In the genomic region with DNA sequence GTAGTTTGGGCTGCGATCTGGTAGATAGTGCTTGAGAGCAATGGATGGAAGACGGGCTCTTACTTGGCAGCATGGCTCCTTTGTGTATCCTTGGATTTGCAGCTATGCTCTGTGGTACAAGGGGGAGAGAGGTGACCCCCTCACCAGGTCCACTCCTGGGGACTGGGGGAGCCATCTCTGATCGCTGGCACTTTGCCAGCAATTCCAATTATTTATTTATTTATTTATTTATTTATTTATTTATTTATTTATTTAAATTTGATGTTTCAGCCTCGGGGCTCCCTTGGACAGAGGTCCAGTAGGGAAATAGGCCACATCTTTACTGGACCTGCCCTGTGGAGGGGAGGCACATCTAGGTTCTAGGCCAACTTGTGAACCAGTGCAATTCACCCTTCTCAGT, we compare ENCODE assay signal across 23 cellular contexts. TPM values are rescaled to one million over a fixed set of nuclear protein-coding genes. Genes with fewer than 3 reads are reported as not detected.
"Had no signal": no experiment of that assay in that cellular context is flagged by ENCODE, and none has a peak within 500 bp of the region (broad histone marks: within the 10 kb centered on the region; RNA-seq: fewer than 3 reads in every experiment).

No MANE protein-coding gene starts in this region.

- FAIRE-seq: keratinocyte, pancreas had no signal

- H3K36me3 ChIP-seq: gastrocnemius medialis, pancreas, stomach, tibial artery, uterus had no signal

- H3K4me2 ChIP-seq: smooth muscle cell had no signal

- H3K27ac ChIP-seq: dorsolateral prefrontal cortex, gastrocnemius medialis, pancreas, stomach, uterus had no signal

- ATAC-seq: gastrocnemius medialis; natural killer cell; pancreas; sciatic nerve; stimulated activated effector memory CD8-positive, alpha-beta T cell treated with anti-CD3 and anti-CD28 coated beads, Interleukin-12 subunit alpha, Interleukin-12 subunit beta, amount 100 ng/mL, for 72 hours had no signal

- H3K9me3 ChIP-seq: gastrocnemius medialis, pancreas, tibial artery, uterus had no signal

- DNase-seq: dorsolateral prefrontal cortex; effector CD4-positive, alpha-beta T cell; foreskin fibroblast; gastrocnemius medialis; natural killer cell; occipital lobe; retina; stimulated activated CD4-positive, alpha-beta T cell treated with anti-CD3 and anti-CD28 coated beads, Interleukin-12 subunit alpha, Interleukin-12 subunit beta, amount 100 ng/mL, for 4 hours; stimulated activated CD4-positive, alpha-beta T cell treated with anti-CD3 and anti-CD28 coated beads, Interleukin-2, amount 100 ng/mL, for 24 hours; stimulated activated CD4-positive, alpha-beta T cell treated with anti-CD3 and anti-CD28 coated beads, Interleukin-4, amount 100 ng/mL, for 24 hours; stimulated activated naive CD4-positive, alpha-beta T cell treated with Interleukin-2 at 50 U/mL for 16 hours; stomach; tibial artery; uterus had no signal

- H3K27me3 ChIP-seq: dorsolateral prefrontal cortex, gastrocnemius medialis, pancreas, stomach, tibial artery, uterus had no signal

- H3K4me3 ChIP-seq: dorsolateral prefrontal cortex, gastrocnemius medialis, lung, pancreas, smooth muscle cell, stomach, tibial artery, uterus had no signal

- H3K4me1 ChIP-seq: uterus had no signal

RNA-seq across cellular contexts. Expression of gene TCP10L, which starts 18.3 kb away (rescaled TPM):
- total RNA-seq: mononuclear cell, pulmonary artery endothelial cell, smooth muscle cell, subcutaneous adipose tissue had no signal
